ENCODE assay signal across 8 cellular contexts in the genomic region with DNA sequence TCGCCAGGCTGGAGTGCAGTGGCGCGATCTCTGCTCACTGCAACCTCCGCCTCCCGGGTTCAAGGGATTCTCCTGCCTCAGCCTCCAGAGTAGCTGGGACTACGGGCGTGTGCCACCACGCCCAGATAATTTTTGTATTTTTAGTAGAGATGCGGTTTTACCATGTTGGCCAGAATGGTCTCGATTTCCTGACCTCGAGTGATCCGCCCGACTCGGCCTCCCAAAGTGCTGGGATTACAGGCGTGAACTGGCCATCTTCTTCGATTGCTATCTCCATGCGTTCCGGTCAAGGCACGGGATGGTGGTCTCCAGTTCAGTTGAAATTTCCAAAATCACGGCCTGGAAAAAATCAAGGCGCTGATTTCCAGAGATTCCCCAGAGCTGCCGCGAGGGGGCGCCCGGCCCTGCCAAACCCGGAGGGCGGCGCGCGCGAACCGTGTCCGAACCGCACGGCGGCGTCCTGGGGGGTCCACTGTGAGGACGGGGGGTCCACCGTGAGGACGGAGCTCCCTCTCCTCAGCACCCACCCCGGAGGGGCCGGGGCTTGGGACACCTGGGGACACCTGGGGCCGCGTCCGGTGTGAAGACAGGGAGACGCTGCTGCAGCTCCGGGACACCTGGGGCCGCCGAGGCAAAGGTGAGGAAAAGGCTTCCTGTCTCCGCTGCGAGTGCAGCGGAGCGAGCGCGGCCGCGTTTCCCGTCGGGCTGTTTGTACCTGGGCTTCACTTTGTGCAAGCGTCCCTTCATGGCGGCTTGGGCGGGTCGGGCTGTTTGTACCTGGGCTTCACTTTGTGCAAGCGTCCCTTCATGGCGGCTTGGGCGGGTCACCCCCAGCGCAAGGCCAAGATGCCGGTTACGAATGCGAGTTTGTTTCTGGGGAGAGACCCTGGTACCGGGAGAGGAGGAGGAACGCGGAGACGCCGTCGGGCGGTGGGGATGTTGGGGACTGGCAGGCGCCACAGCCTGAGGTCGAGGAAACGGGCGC.
A peak's percentile ranks its signal among the peaks of the same experiment; 100 is the strongest.
DNase-seq lines count a peak whose midpoint lies in the region; TF ChIP-seq lines count a peak whose summit lies in the region.
"Not testable (repeated sequence)": the region's sequence is repeated elsewhere in the genome, so short reads cannot be mapped to it uniquely, and the experiment has no call there.

No MANE protein-coding gene starts in this region.

- H3K36me3 ChIP-seq in ectodermal cell (ENCODE audit: control insufficient read depth, insufficient read depth, low read length); iPS-20b (ENCODE audit: insufficient read depth, low read depth, low read length); testis (ENCODE audit: low read depth, missing control alignments): not testable (repeated sequence)

- not testable (repeated sequence) for H3K27ac ChIP-seq in ectodermal cell (ENCODE audit: insufficient read depth, low read depth, low read length, poor library complexity, severe bottlenecking)
- H3K27ac ChIP-seq in iPS-20b (ENCODE audit: low read length) (peak overlapping the region; percentile 49), testis (peak overlapping the region in 1 of 2 donors; percentile 30)

- H3K4me3 Mint-ChIP-seq in osteocyte (ENCODE audit: unreplicated experiment): peak overlapping the region; percentile 66

- not testable (repeated sequence) for H3K9me3 Mint-ChIP-seq in osteocyte (ENCODE audit: unreplicated experiment)

- not testable (repeated sequence) for H3K27ac Mint-ChIP-seq in osteocyte (ENCODE audit: unreplicated experiment)

- H3K9me3 ChIP-seq in ectodermal cell (ENCODE audit: control insufficient read depth, low read length); iPS-20b (ENCODE audit: insufficient read depth, low read depth, low read length); testis: not testable (repeated sequence)

- peak overlapping the region; percentile 30 for H3K4me3 ChIP-seq in ectodermal cell (ENCODE audit: insufficient read depth, low read depth, low read length)
- H3K4me3 ChIP-seq in iPS-20b (ENCODE audit: low read length): peak overlapping the region; percentile 74
- peak overlapping the region; percentile 42 to 53 for H3K4me3 ChIP-seq in testis

- in situ Hi-C loops in KBM-7 (cut with MboI; ENCODE audit: low pct_unique_long_range_greater_than_20kb, low sequenced_read_pairs): not testable (repeated sequence)

- H3K4me1 Mint-ChIP-seq in osteocyte (ENCODE audit: unreplicated experiment): not testable (repeated sequence)

- TF ChIP-seq CTCF in osteocyte (IDR thresholded peaks at IDR 0.05) (peak; percentile 51), testis (IDR thresholded peaks at IDR 0.05) (peak in 2 of 3 experiments; percentile 4 to 60)

- TF ChIP-seq POLR2A in testis (IDR thresholded peaks at IDR 0.05): not testable (repeated sequence)

- not testable (repeated sequence) for H3K36me3 Mint-ChIP-seq in osteocyte (ENCODE audit: unreplicated experiment)

- H3K27me3 Mint-ChIP-seq in osteocyte (ENCODE audit: unreplicated experiment): not testable (repeated sequence)

- WGBS in ectodermal cell, 2 experiments: 74 to 76% methylated on average over 79 to 80 of the region's 81 CpGs
- 18 to 22% methylated on average over 29 to 60 of the region's 81 CpGs for WGBS in testis, 2 donors

- not testable (repeated sequence) for H3K27me3 ChIP-seq in ectodermal cell (ENCODE audit: control insufficient read depth, insufficient read depth, low read length, poor library complexity, severe bottlenecking); iPS-20b (ENCODE audit: insufficient read depth, low read length); testis

- H3K9ac ChIP-seq in iPS-20b (ENCODE audit: low read depth, low read length): peak overlapping the region; percentile 75; the same call in 1 of the 2 replicates

- intact Hi-C loops in testis (cut with DNase I; ENCODE audit: low total_unique reads): not testable (repeated sequence)

- H3K4me1 ChIP-seq in ectodermal cell (ENCODE audit: control insufficient read depth, insufficient read depth, low read length); iPS-20b (ENCODE audit: insufficient read depth, low read length); testis: not testable (repeated sequence)

- DNase-seq in D341Med (ENCODE audit: low spot score) (peak; percentile 34), KBM-7 (peak; percentile 10), T-helper 2 cell (peak in 3 of 5 experiments; percentile 7 to 22 (median 13)), activated gamma-delta T cell treated with Interleukin-2 at 50 U/mL for 16 hours (peak; percentile 25), osteocyte (ENCODE audit: extremely low spot score, unreplicated experiment) (peak; percentile 83), testis (peak; percentile 42)

Comparison
In these comparisons a context has a peak if more than half of its experiments do, and no peak if none do; other contexts are left out.
1. DNase-seq: peak in every context shown above with its lines; median percentile 83 in osteocyte; 42 in testis; 34 in D341Med; 25 in activated gamma-delta T cell treated with Interleukin-2 at 50 U/mL for 16 hours; 13 in T-helper 2 cell; 10 in KBM-7.